8 cellular contexts compared by ENCODE assay signal in genomic region chr3:99808163-99808794, GRCh38. TPM values are rescaled to one million over a fixed set of nuclear protein-coding genes. Genes with fewer than 3 reads are reported as not detected.
DNase-seq lines count a peak whose midpoint lies in the region; ATAC-seq and TF ChIP-seq lines count a peak whose summit lies in the region.

No MANE protein-coding gene starts in this region.

- H3K27ac ChIP-seq in psoas muscle, result no peak overlapping the region

- H3K4me1 Mint-ChIP-seq in activated CD8-positive, alpha-beta T cell treated with anti-CD3 and anti-CD28 coated beads for 36 hours (ENCODE audit: low read depth), result no peaks in the 10 kb centered on the region

- no peaks in the 10 kb centered on the region for H3K9me3 ChIP-seq in psoas muscle

- in situ Hi-C loops in ACHN (cut with HindIII; ENCODE audit: low pct_ligation_motif_present, low pct_unique_long_range_greater_than_20kb, low sequenced_read_pairs), result no loop called here

- H3K4me1 ChIP-seq in psoas muscle, result peaks cover 23% of the 10 kb centered on the region

- intact Hi-C loops in activated CD8-positive, alpha-beta T cell treated with anti-CD3 and anti-CD28 coated beads for 36 hours (cut with micrococcal nuclease), result no loop called here
- intact Hi-C loops in psoas muscle (cut with DNase I), result no loop called here

- 29 to 43% (median 32%) methylated on average over 4 of the region's 4 CpGs for WGBS in psoas muscle, 3 donors

- DNase-seq in ACHN (peak; percentile 69), GM03348 (ENCODE audit: low spot score) (peak; percentile 78), NCI-H524 treated with DMSO at 0.1 percent for 48 hours (lab: John Stamatoyannopoulos, UW) (peak; percentile 43), glomerular visceral epithelial cell (ENCODE audit: extremely low spot score) (peak; percentile 81), psoas muscle (no peak)
- DNase-seq in activated CD8-positive, alpha-beta T cell treated with anti-CD3 and anti-CD28 coated beads for 36 hours, result peak; percentile 47

- ATAC-seq in HG03103 (IDR thresholded peaks at IDR 0.05; ENCODE audit: low read depth, unreplicated experiment), result peak; percentile 66
- peak; percentile 24 for ATAC-seq in activated CD8-positive, alpha-beta T cell treated with anti-CD3 and anti-CD28 coated beads for 36 hours
- ATAC-seq in psoas muscle, result peak; percentile 32 to 75 (median 60)
- ATAC-seq in GM19467 (IDR thresholded peaks at IDR 0.05; ENCODE audit: unreplicated experiment), result no peak

- H3K36me3 Mint-ChIP-seq in activated CD8-positive, alpha-beta T cell treated with anti-CD3 and anti-CD28 coated beads for 36 hours (ENCODE audit: low read depth), result peaks cover 10% of the 10 kb centered on the region

- CTCF ChIA-PET in activated CD8-positive, alpha-beta T cell treated with anti-CD3 and anti-CD28 coated beads for 36 hours (lab: Charles Lee), result interaction anchor here (0.6 to 2.1 kb wide), 22 partner anchors 9 to 454 kb away, joined by 3 to 11 read pairs (median 4); partner anchors contain the start of gene CMSS1

- peak; percentile 84 for TF ChIP-seq CTCF in activated CD8-positive, alpha-beta T cell treated with anti-CD3 and anti-CD28 coated beads for 36 hours (IDR thresholded peaks at IDR 0.05)
- TF ChIP-seq CTCF in psoas muscle (IDR thresholded peaks at IDR 0.05), result peak; percentile 76

- H3K27me3 Mint-ChIP-seq in activated CD8-positive, alpha-beta T cell treated with anti-CD3 and anti-CD28 coated beads for 36 hours, result no peaks in the 10 kb centered on the region

- no peak overlapping the region for H3K4me3 ChIP-seq in psoas muscle

- H3K27ac Mint-ChIP-seq in activated CD8-positive, alpha-beta T cell treated with anti-CD3 and anti-CD28 coated beads for 36 hours, result no peak overlapping the region

- no peak overlapping the region for H3K4me3 Mint-ChIP-seq in activated CD8-positive, alpha-beta T cell treated with anti-CD3 and anti-CD28 coated beads for 36 hours

- peaks cover 13% of the 10 kb centered on the region for H3K9me3 Mint-ChIP-seq in activated CD8-positive, alpha-beta T cell treated with anti-CD3 and anti-CD28 coated beads for 36 hours

- H3K36me3 ChIP-seq in psoas muscle (ENCODE audit: insufficient read depth in 1 of 2, low read depth in 1 of 2), result no peaks in the 10 kb centered on the region

- POLR2A ChIA-PET in activated CD8-positive, alpha-beta T cell treated with anti-CD3 and anti-CD28 coated beads for 36 hours (lab: Charles Lee), result no interaction called here

- H3K27me3 ChIP-seq in psoas muscle (ENCODE audit: insufficient read depth in 3 of 3, low read length in 2 of 3), result no peaks in the 10 kb centered on the region

RNA-seq across cellular contexts. Expression of gene CMSS1, which starts 9.4 kb away (rescaled TPM):
- 100 to 1,000 TPM in 1 of 2 experiments, 10 to 100 TPM in 1; 93.9 to 110 TPM for total RNA-seq in activated CD8-positive, alpha-beta T cell treated with anti-CD3 and anti-CD28 coated beads for 36 hours
- 100 to 1,000 TPM in 1 of 4 donors, 10 to 100 TPM in 3; 18.4 to 174 (median 56.1) TPM for total RNA-seq in psoas muscle
- 10 to 100 TPM; 51.4 to 85.6 (median 58.8) TPM for polyA plus RNA-seq in psoas muscle

Comparison
In these comparisons a context has a peak if more than half of its experiments do, and no peak if none do; other contexts are left out.
1. DNase-seq: peak in ACHN (single experiment), GM03348 (single experiment), NCI-H524 treated with DMSO at 0.1 percent for 48 hours (single experiment), activated CD8-positive, alpha-beta T cell treated with anti-CD3 and anti-CD28 coated beads for 36 hours (single experiment) and glomerular visceral epithelial cell (single experiment); none in psoas muscle (0 of 2).